Comparison of ENCODE assay signal across 8 cellular contexts in the genomic region with DNA sequence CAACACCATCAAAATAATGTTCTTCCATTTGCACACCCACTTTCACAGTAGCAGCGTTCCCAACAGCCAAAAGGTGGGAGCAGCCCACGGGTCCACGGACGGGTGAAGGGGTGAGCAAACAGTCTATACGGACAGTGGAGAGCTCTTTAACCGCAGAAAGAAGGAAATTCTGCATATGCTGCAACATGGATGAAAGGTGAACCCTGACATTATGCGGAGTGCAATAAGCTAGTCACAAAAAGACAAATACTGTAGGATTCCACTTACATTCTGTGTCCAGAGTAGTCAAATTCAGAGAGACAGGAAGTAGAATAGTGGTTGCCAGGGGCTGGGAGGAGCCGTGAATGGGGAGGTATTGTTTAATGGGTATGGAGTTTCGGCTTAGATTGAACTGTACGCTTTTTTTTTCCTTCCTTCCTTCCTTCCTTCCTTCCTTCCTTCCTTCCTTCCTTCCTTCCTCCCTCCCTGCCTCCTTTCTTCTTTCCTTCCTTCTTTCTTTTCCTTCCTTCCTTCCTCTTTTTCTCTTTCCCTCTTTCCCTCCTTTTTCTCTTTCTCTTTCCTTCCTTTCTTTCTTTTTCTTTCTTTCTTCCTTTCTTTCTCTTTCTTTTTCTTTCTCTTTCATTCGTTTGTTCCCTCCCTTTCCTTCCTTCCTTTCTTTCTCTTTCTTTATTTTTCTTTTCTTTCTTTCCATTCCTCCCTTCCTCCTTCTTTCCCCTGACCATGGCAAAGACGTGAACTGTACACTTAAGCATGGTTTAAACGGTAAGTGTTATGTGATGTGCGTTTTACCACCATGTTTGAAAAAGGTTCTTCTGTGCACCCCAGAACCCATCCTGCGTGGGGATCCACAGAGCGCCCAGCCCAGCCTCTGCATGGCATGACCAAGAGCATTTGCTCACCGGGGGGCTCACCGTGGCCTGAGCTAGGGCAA. TPM values are rescaled to one million over a fixed set of nuclear protein-coding genes. Genes with fewer than 3 reads are reported as not detected.
A peak's percentile ranks its signal among the peaks of the same experiment; 100 is the strongest.
DNase-seq lines count a peak whose midpoint lies in the region; ATAC-seq and TF ChIP-seq lines count a peak whose summit lies in the region.

No MANE protein-coding gene starts in this region.

- peaks cover 26 to 32% (median 31%) of the 10 kb centered on the region in 3 donors for H3K4me1 Mint-ChIP-seq in T-cell
- peaks cover 12% of the 10 kb centered on the region for H3K4me1 Mint-ChIP-seq in endothelial cell (ENCODE audit: unreplicated experiment)

- H3K4me3 Mint-ChIP-seq in T-cell (peak overlapping the region; percentile 74 to 77 (median 76)), endothelial cell (ENCODE audit: unreplicated experiment) (peak overlapping the region; percentile 85)

- peak overlapping the region; percentile 72 for H2AFZ ChIP-seq in KMS-11 (ENCODE audit: low read depth)

- peak; percentile 16 for ATAC-seq in GM18909 (IDR thresholded peaks at IDR 0.05; ENCODE audit: poor library complexity, unreplicated experiment)
- ATAC-seq in T-cell (replicated peaks in 1 of 4), result peak; percentile 36 to 65 (median 54)
- no peak for ATAC-seq in aorta (ENCODE audit: low FRiP score)

- H3K4me1 ChIP-seq in KMS-11 (ENCODE audit: low read depth, poor library complexity, severe bottlenecking) (peaks cover 3% of the 10 kb centered on the region), aorta (ENCODE audit: control insufficient read depth in 1 of 2, insufficient read depth in 2 of 2, low read length in 2 of 2) (no peaks in the 10 kb centered on the region)

- H3K27ac ChIP-seq in KMS-11 (peak overlapping the region; percentile 57), aorta (ENCODE audit: low read depth in 1 of 2, low read length in 2 of 2) (peak overlapping the region in 1 of 2 donors; percentile 42)

- no peaks in the 10 kb centered on the region for H3K9me3 ChIP-seq in aorta (ENCODE audit: control insufficient read depth, low read length)

- H3K4me3 ChIP-seq in KMS-11 (IDR thresholded peaks at IDR 0.05; ENCODE audit: insufficient read depth, low read depth, low read length) (no peak overlapping the region), aorta (ENCODE audit: low read length in 2 of 2) (peak overlapping the region; percentile 32 to 50)

- POLR2A ChIA-PET in T-cell (lab: Charles Lee), result no interaction called here

- H3K9me3 Mint-ChIP-seq in T-cell, result no peaks in the 10 kb centered on the region
- no peaks in the 10 kb centered on the region for H3K9me3 Mint-ChIP-seq in endothelial cell (ENCODE audit: unreplicated experiment)

- peak overlapping the region; percentile 69 for H3K4me2 ChIP-seq in KMS-11

- H3K27me3 ChIP-seq in KMS-11 (ENCODE audit: insufficient read depth, low read depth) (no peaks in the 10 kb centered on the region), aorta (ENCODE audit: control insufficient read depth in 1 of 2, insufficient read depth in 2 of 2, low read length in 1 of 2) (no peaks in the 10 kb centered on the region)

- TF ChIP-seq CTCF in KMS-11 (conservative IDR thresholded peaks at IDR 0.05; ENCODE audit: low read depth, low read length), result no peak
- no peak for TF ChIP-seq CTCF in endothelial cell (IDR thresholded peaks at IDR 0.05; ENCODE audit: unreplicated experiment)

- CTCF ChIA-PET in T-cell (lab: Charles Lee), result interaction anchor here (0.5 to 1.7 kb wide), 9 partner anchors 9 to 89 kb away, joined by 3 to 6 read pairs (median 3); no protein-coding TSS in a partner anchor

- peak overlapping the region; percentile 40 for H3K9ac ChIP-seq in KMS-11

- DNase-seq in CD1c-positive myeloid dendritic cell (ENCODE audit: extremely low spot score) (peak; percentile 65), T-cell (peak in 24 of 34 experiments; percentile 24 to 60 (median 44)), endothelial cell (ENCODE audit: low spot score) (no peak), mucosa of gallbladder (ENCODE audit: low spot score) (peak; percentile 23), aorta (no peak), NCI-H128 (lab: John Stamatoyannopoulos, UW; ENCODE audit: unreplicated experiment) (no peak)

- WGBS in aorta, 2 donors, result 35 to 36% methylated on average over 18 of the region's 18 CpGs

- H3K27me3 Mint-ChIP-seq in T-cell, result no peaks in the 10 kb centered on the region
- H3K27me3 Mint-ChIP-seq in endothelial cell (ENCODE audit: unreplicated experiment), result peaks cover 9% of the 10 kb centered on the region

- intact Hi-C loops in aorta (cut with DNase I), result loop anchor here in 1 of 2 donors (10.0 kb wide), 1 partner anchor 399 kb away; the partner anchor contains the start of gene AMN

- H3K27ac Mint-ChIP-seq in T-cell (peak overlapping the region; percentile 70 to 82), endothelial cell (ENCODE audit: unreplicated experiment) (peak overlapping the region; percentile 45)

- H3K36me3 ChIP-seq in KMS-11 (ENCODE audit: insufficient read depth) (no peaks in the 10 kb centered on the region), aorta (ENCODE audit: control insufficient read depth in 1 of 2, insufficient read depth in 2 of 2, low read length in 1 of 2) (no peaks in the 10 kb centered on the region)

- no peaks in the 10 kb centered on the region for H4K20me1 ChIP-seq in KMS-11 (ENCODE audit: insufficient read depth)

- H3K36me3 Mint-ChIP-seq in T-cell (no peaks in the 10 kb centered on the region), endothelial cell (ENCODE audit: low read depth, unreplicated experiment) (no peaks in the 10 kb centered on the region)

- H3K79me2 ChIP-seq in KMS-11 (ENCODE audit: insufficient read depth, low read depth), result no peaks in the 10 kb centered on the region

RNA-seq across cellular contexts. Expression of gene ANKRD9, which starts 15.9 kb away (rescaled TPM):
- 1 to 10 TPM; 1.9 to 3.2 (median 2.4) TPM for total RNA-seq in T-cell
- 9.4 TPM for total RNA-seq in endothelial cell (ENCODE audit: unreplicated experiment)
- 72.1 TPM for total RNA-seq in mucosa of gallbladder
- 10 to 100 TPM; 13.7 to 15.0 TPM for total RNA-seq in aorta
- polyA plus RNA-seq in aorta, result 1 to 10 TPM; 3.0 to 5.7 TPM

Comparison
In these comparisons a context has a peak if more than half of its experiments do, and no peak if none do; other contexts are left out.
1. DNase-seq: peak in CD1c-positive myeloid dendritic cell (single experiment), T-cell (24 of 34) and mucosa of gallbladder (single experiment); none in endothelial cell (single experiment), aorta (0 of 2) and NCI-H128 (single experiment).